ENCODE assay signal across 11 cellular contexts in genomic region chr3:47406762-47407149, GRCh38.
A peak's percentile ranks its signal among the peaks of the same experiment; 100 is the strongest.
DNase-seq lines count a peak whose midpoint lies in the region; ATAC-seq and TF ChIP-seq lines count a peak whose summit lies in the region.
"Had no signal": no experiment of that assay in that cellular context is flagged by ENCODE, and none has a peak within 500 bp of the region (broad histone marks: within the 10 kb centered on the region; RNA-seq: fewer than 3 reads in every experiment).

No MANE protein-coding gene starts in this region.

- H3K27ac Mint-ChIP-seq in stimulated activated effector memory CD8-positive, alpha-beta T cell treated with anti-CD3 and anti-CD28 coated beads, Interleukin-12 subunit alpha, Interleukin-12 subunit beta, amount 100 ng/mL, for 72 hours: peak overlapping the region; percentile 64
- H3K27ac Mint-ChIP-seq: activated naive CD4-positive, alpha-beta T cell treated with anti-CD3 and anti-CD28 coated beads, Interleukin-2, amount 50 U/mL, for 24 hours; nephron had no signal

- peak; percentile 26 for ATAC-seq in stimulated activated effector memory CD8-positive, alpha-beta T cell treated with anti-CD3 and anti-CD28 coated beads, Interleukin-12 subunit alpha, Interleukin-12 subunit beta, amount 100 ng/mL, for 72 hours
- ATAC-seq in GM18858 (IDR thresholded peaks at IDR 0.05; ENCODE audit: unreplicated experiment): no peak

- DNase-seq in NCI-H69 (lab: John Stamatoyannopoulos, UW): peak; percentile 4
- peak; percentile 60 to 64 for DNase-seq in erythroblast (lab: John Stamatoyannopoulos, UW)
- DNase-seq in stimulated activated effector memory CD8-positive, alpha-beta T cell treated with anti-CD3 and anti-CD28 coated beads, Interleukin-12 subunit alpha, Interleukin-12 subunit beta, amount 100 ng/mL, for 72 hours (ENCODE audit: low spot score in 2 of 2): no peak
- no peak for DNase-seq in NCI-H187 (lab: John Stamatoyannopoulos, UW)
- no peak for DNase-seq in stimulated activated CD4-positive, alpha-beta T cell treated with anti-CD3 and anti-CD28 coated beads, Interleukin-2, amount 100 ng/mL, for 24 hours
- DNase-seq: caudate nucleus, NCI-H2029 had no signal

- no peak for TF ChIP-seq POLR2A in erythroblast (IDR thresholded peaks at IDR 0.05; ENCODE audit: low read length)

- H3K36me3 Mint-ChIP-seq in stimulated activated effector memory CD8-positive, alpha-beta T cell treated with anti-CD3 and anti-CD28 coated beads, Interleukin-12 subunit alpha, Interleukin-12 subunit beta, amount 100 ng/mL, for 72 hours: peaks cover 50% of the 10 kb centered on the region
- H3K36me3 Mint-ChIP-seq: activated naive CD4-positive, alpha-beta T cell treated with anti-CD3 and anti-CD28 coated beads, Interleukin-2, amount 50 U/mL, for 24 hours had no signal

- no peaks in the 10 kb centered on the region for H3K4me1 Mint-ChIP-seq in stimulated activated effector memory CD8-positive, alpha-beta T cell treated with anti-CD3 and anti-CD28 coated beads, Interleukin-12 subunit alpha, Interleukin-12 subunit beta, amount 100 ng/mL, for 72 hours
- H3K4me1 Mint-ChIP-seq: activated naive CD4-positive, alpha-beta T cell treated with anti-CD3 and anti-CD28 coated beads, Interleukin-2, amount 50 U/mL, for 24 hours; nephron had no signal

- 0 out of 3 replicates have a peak, but pooled peaks have one; percentile 2 for TF ChIP-seq CTCF in GM12872 (IDR thresholded peaks at IDR 0.05; ENCODE audit: insufficient read depth, low read depth, low read length)

- H3K9me3 Mint-ChIP-seq in stimulated activated effector memory CD8-positive, alpha-beta T cell treated with anti-CD3 and anti-CD28 coated beads, Interleukin-12 subunit alpha, Interleukin-12 subunit beta, amount 100 ng/mL, for 72 hours: no peaks in the 10 kb centered on the region
- H3K9me3 Mint-ChIP-seq: activated naive CD4-positive, alpha-beta T cell treated with anti-CD3 and anti-CD28 coated beads, Interleukin-2, amount 50 U/mL, for 24 hours; nephron had no signal

- no peak overlapping the region for H3K4me3 Mint-ChIP-seq in stimulated activated effector memory CD8-positive, alpha-beta T cell treated with anti-CD3 and anti-CD28 coated beads, Interleukin-12 subunit alpha, Interleukin-12 subunit beta, amount 100 ng/mL, for 72 hours
- H3K4me3 Mint-ChIP-seq: activated naive CD4-positive, alpha-beta T cell treated with anti-CD3 and anti-CD28 coated beads, Interleukin-2, amount 50 U/mL, for 24 hours; nephron had no signal

Comparison
In these comparisons a context has a peak if more than half of its experiments do, and no peak if none do; other contexts are left out.
1. DNase-seq: peak in NCI-H69 (single experiment) and erythroblast (2 of 2); none in stimulated activated effector memory CD8-positive, alpha-beta T cell treated with anti-CD3 and anti-CD28 coated beads, Interleukin-12 subunit alpha, Interleukin-12 subunit beta, amount 100 ng/mL, for 72 hours (0 of 2), NCI-H187 (0 of 2) and stimulated activated CD4-positive, alpha-beta T cell treated with anti-CD3 and anti-CD28 coated beads, Interleukin-2, amount 100 ng/mL, for 24 hours (0 of 2).